In genomic region chr2:96763511-96764252, GRCh38 we compare ENCODE assay signal across 8 cellular contexts. TPM values are rescaled to one million over a fixed set of nuclear protein-coding genes. Genes with fewer than 3 reads are reported as not detected.
A peak's percentile ranks its signal among the peaks of the same experiment; 100 is the strongest.
DNase-seq lines count a peak whose midpoint lies in the region; ATAC-seq, FAIRE-seq and TF ChIP-seq lines count a peak whose summit lies in the region.

No MANE protein-coding gene starts in this region.

- H3K4me1 Mint-ChIP-seq in endodermal cell (peaks cover 50% of the 10 kb centered on the region), nephron progenitor cell (peaks cover 78% of the 10 kb centered on the region)

- 32% methylated on average over 7 of the region's 7 CpGs; no CpG with 5 or more reads in 1 of the 2 experiments for WGBS in endodermal cell (ENCODE audit: insufficient coverage in 1 of 2, insufficient read length in 1 of 2), 2 experiments

- TF ChIP-seq POLR2A in GM12892 (IDR thresholded peaks at IDR 0.05; ENCODE audit: low read depth, low read length), result no peak

- peak overlapping the region; percentile 70 for H3K4me3 Mint-ChIP-seq in endodermal cell
- peak overlapping the region; percentile 83 for H3K4me3 Mint-ChIP-seq in nephron progenitor cell

- CTCF ChIA-PET in BJ (lab: Yijun Ruan, JAX), result interaction anchor here (0.6 to 2.6 kb wide), 13 partner anchors 10 to 356 kb away, joined by 3 to 13 read pairs (median 3); partner anchors contain the start of gene ANKRD39

- no peaks in the 10 kb centered on the region for H3K9me3 ChIP-seq in endodermal cell (ENCODE audit: control insufficient read depth, low read length)

- H3K4me1 ChIP-seq in endodermal cell (ENCODE audit: control insufficient read depth, insufficient read depth, low read length), result no peaks in the 10 kb centered on the region

- H3K36me3 ChIP-seq in BJ (ENCODE audit: control insufficient read depth, insufficient read depth, low read length), result peaks cover 2% of the 10 kb centered on the region; the same call in 1 of the 2 replicates
- H3K36me3 ChIP-seq in endodermal cell (ENCODE audit: control insufficient read depth, insufficient read depth, low read length), result no peaks in the 10 kb centered on the region

- H3K4me3 ChIP-seq in BJ (ENCODE audit: low read depth, low read length) (peak overlapping the region; percentile 28), endodermal cell (ENCODE audit: low read length) (peak overlapping the region; percentile 89)

- POLR2A ChIA-PET in BJ (lab: Charles Lee), result no interaction called here

- peak; percentile 71 for TF ChIP-seq CTCF in BJ (IDR thresholded peaks at IDR 0.05; ENCODE audit: insufficient read depth, low read depth, low read length)
- TF ChIP-seq CTCF in endodermal cell (conservative IDR thresholded peaks at IDR 0.05), result peak; percentile 75
- TF ChIP-seq CTCF in nephron progenitor cell (IDR thresholded peaks at IDR 0.05), result peak; percentile 51

- no peak for FAIRE-seq in GM12892 (lab: Jason Lieb, UNC)

- H3K9me3 Mint-ChIP-seq in endodermal cell, result no peaks in the 10 kb centered on the region
- H3K9me3 Mint-ChIP-seq in nephron progenitor cell, result no peaks in the 10 kb centered on the region

- no peak overlapping the region for H3K27ac ChIP-seq in endodermal cell (ENCODE audit: low read depth, low read length)

- H3K27me3 Mint-ChIP-seq in endodermal cell (ENCODE audit: insufficient read depth), result no peaks in the 10 kb centered on the region
- H3K27me3 Mint-ChIP-seq in nephron progenitor cell (ENCODE audit: low read depth, poor library complexity), result peaks cover 2% of the 10 kb centered on the region

- DNase-seq in BJ (ENCODE audit: low read depth) (no peak), GM12892 (ENCODE audit: insufficient read length) (peak; percentile 63), endodermal cell (peak; percentile 85), nephron progenitor cell (peak; percentile 44), NCI-H128 (lab: John Stamatoyannopoulos, UW; ENCODE audit: unreplicated experiment) (no peak)

- H3K27ac Mint-ChIP-seq in endodermal cell (peak overlapping the region; percentile 91), nephron progenitor cell (no peak overlapping the region)

- H3K36me3 Mint-ChIP-seq in endodermal cell (ENCODE audit: low read depth) (peaks cover 12% of the 10 kb centered on the region), nephron progenitor cell (ENCODE audit: low read depth) (peaks cover 6% of the 10 kb centered on the region)

- H3K27me3 ChIP-seq in BJ (ENCODE audit: control insufficient read depth, insufficient read depth, low read length) (no peaks in the 10 kb centered on the region), endodermal cell (ENCODE audit: control insufficient read depth, insufficient read depth, low read length, poor library complexity, severe bottlenecking) (no peaks in the 10 kb centered on the region)

- ATAC-seq in SK-N-SH treated with all-trans-retinoic acid at 6 μM for 48 hours (peak; percentile 44), GM18867 (IDR thresholded peaks at IDR 0.05; ENCODE audit: unreplicated experiment) (no peak), HG02884 (IDR thresholded peaks at IDR 0.05; ENCODE audit: unreplicated experiment) (no peak)

- peak overlapping the region; percentile 50 for H3K9ac ChIP-seq in endodermal cell (ENCODE audit: extremely low read depth, low read length, poor library complexity, severe bottlenecking)

TF ChIP-seq in SK-N-SH treated with all-trans-retinoic acid at 6 μM for 48 hours, 23 proteins besides CTCF, POLR2A, EP300 and RAD21:
- TF ChIP-seq ESRRG (CRISPR knock-in tag; IDR thresholded peaks at IDR 0.05) (no peak), ISL1 (CRISPR knock-in tag; IDR thresholded peaks at IDR 0.05) (no peak), ZC3H10 (CRISPR knock-in tag; IDR thresholded peaks at IDR 0.05) (no peak), CSRNP3 (CRISPR knock-in tag; IDR thresholded peaks at IDR 0.05) (no peak), ZNF565 (CRISPR knock-in tag; conservative IDR thresholded peaks at IDR 0.05; ENCODE audit: low read depth) (no peak), ARNTL (CRISPR knock-in tag; IDR thresholded peaks at IDR 0.05; ENCODE audit: borderline replicate concordance, low read depth) (no peak), ZNF70 (CRISPR knock-in tag; IDR thresholded peaks at IDR 0.05) (no peak), TCF4 (CRISPR knock-in tag; IDR thresholded peaks at IDR 0.05; ENCODE audit: borderline replicate concordance) (no peak), ZNF8 (CRISPR knock-in tag; IDR thresholded peaks at IDR 0.05) (no peak), ZFP3 (CRISPR knock-in tag; IDR thresholded peaks at IDR 0.05) (no peak), CREB5 (CRISPR knock-in tag; IDR thresholded peaks at IDR 0.05; ENCODE audit: low read depth) (no peak), OSR1 (CRISPR knock-in tag; IDR thresholded peaks at IDR 0.05) (no peak), SNAI2 (CRISPR knock-in tag; IDR thresholded peaks at IDR 0.05) (no peak), PPARA (CRISPR knock-in tag; IDR thresholded peaks at IDR 0.05; ENCODE audit: borderline replicate concordance) (no peak), BACH2 (CRISPR knock-in tag; IDR thresholded peaks at IDR 0.05; ENCODE audit: borderline replicate concordance) (no peak), CSDC2 (CRISPR knock-in tag; IDR thresholded peaks at IDR 0.05) (no peak)

RNA-seq across cellular contexts. Expression of gene CNNM4, which starts 3.0 kb away (rescaled TPM):
- polyA plus RNA-seq in BJ (2011; rRNA removed), result 4.4 and 7.2 TPM in 2 replicates
- 4.5 and 6.4 TPM in 2 replicates for polyA minus RNA-seq in BJ (2011; rRNA and poly(A)+ RNA removed)
- polyA plus RNA-seq in GM12892 (2012; ENCODE audit: missing spikeins), result 5.5 TPM
- 10 to 100 TPM; 22.3 to 27.5 TPM for total RNA-seq in endodermal cell
- polyA plus RNA-seq in endodermal cell (2013, experiment 1 of 2), result 11.2 TPM
- polyA plus RNA-seq in endodermal cell (2013, experiment 2 of 2), result 11.5 TPM

RNA-seq across cellular contexts. Expression of gene LMAN2L, which starts 23.8 kb away (rescaled TPM):
- polyA plus RNA-seq in BJ (2011; rRNA removed), result 29.6 and 30.8 TPM in 2 replicates
- polyA minus RNA-seq in BJ (2011; rRNA and poly(A)+ RNA removed), result 8.0 and 13.9 TPM in 2 replicates
- 8.4 TPM for polyA plus RNA-seq in GM12892 (2012; ENCODE audit: missing spikeins)
- total RNA-seq in endodermal cell, result 10 to 100 TPM; 24.4 to 30.4 TPM
- 27.2 TPM for polyA plus RNA-seq in endodermal cell (2013, experiment 1 of 2)
- polyA plus RNA-seq in endodermal cell (2013, experiment 2 of 2), result 26.2 TPM

RNA-seq across cellular contexts. Expression of gene CNNM3, which starts 52.4 kb away (rescaled TPM):
- polyA plus RNA-seq in BJ (2011; rRNA removed), result 7.6 and 9.8 TPM in 2 replicates
- 14.7 and 18.2 TPM in 2 replicates for polyA minus RNA-seq in BJ (2011; rRNA and poly(A)+ RNA removed)
- 5.3 TPM for polyA plus RNA-seq in GM12892 (2012; ENCODE audit: missing spikeins)
- total RNA-seq in endodermal cell, result 10 to 100 TPM; 33.1 to 34.8 TPM
- 16.5 TPM for polyA plus RNA-seq in endodermal cell (2013, experiment 1 of 2)
- 14.9 TPM for polyA plus RNA-seq in endodermal cell (2013, experiment 2 of 2)

Comparison
In these comparisons a context has a peak if more than half of its experiments do, and no peak if none do; other contexts are left out.
1. DNase-seq: peak in GM12892 (single experiment), endodermal cell (single experiment) and nephron progenitor cell (single experiment); none in BJ (single experiment) and NCI-H128 (single experiment).
2. Peak in every context shown above with its lines, with median percentiles within 50 percentile points of each other: CTCF ChIP-seq.